Comparison of ENCODE assay signal across 1 cellular context in genomic region chr1:226047495-226047894, GRCh38.
TF ChIP-seq lines count a peak whose summit lies in the region.

No MANE protein-coding gene starts in this region.

TF ChIP-seq in SK-N-SH treated with all-trans-retinoic acid at 6 μM for 48 hours, 23 proteins besides CTCF, POLR2A, EP300 and RAD21 (continued from another document):
- TF ChIP-seq ZFP30 (CRISPR knock-in tag; IDR thresholded peaks at IDR 0.05), result no peak
- TF ChIP-seq ZNF8 (CRISPR knock-in tag; IDR thresholded peaks at IDR 0.05), result no peak
- TF ChIP-seq CSDC2 (CRISPR knock-in tag; IDR thresholded peaks at IDR 0.05), result no peak
- TF ChIP-seq ZC3H10 (CRISPR knock-in tag; IDR thresholded peaks at IDR 0.05), result no peak
- TF ChIP-seq ZNF70 (CRISPR knock-in tag; IDR thresholded peaks at IDR 0.05), result no peak
